ENCODE assay signal across 8 cellular contexts in genomic region chr1:65421341-65422174, GRCh38. TPM values are rescaled to one million over a fixed set of nuclear protein-coding genes. Genes with fewer than 3 reads are reported as not detected.
DNase-seq lines count a peak whose midpoint lies in the region; FAIRE-seq and TF ChIP-seq lines count a peak whose summit lies in the region.

No MANE protein-coding gene starts in this region.

- H3K4me3 ChIP-seq in epithelial cell of esophagus (ENCODE audit: low read length) (peak overlapping the region; percentile 78), prostate gland (peak overlapping the region; percentile 81 to 84)

- peaks cover 3 to 7% of the 10 kb centered on the region in 2 donors for H3K36me3 ChIP-seq in prostate gland

- TF ChIP-seq CTCF in epithelial cell of esophagus (IDR thresholded peaks at IDR 0.05; ENCODE audit: insufficient read depth, low read depth, low read length, missing control alignments) = no peak
- no peak for TF ChIP-seq CTCF in prostate gland (IDR thresholded peaks at IDR 0.05)
- no peak for TF ChIP-seq CTCF in mesothelial cell of epicardium (IDR thresholded peaks at IDR 0.05; ENCODE audit: unreplicated experiment)

- H3K4me1 Mint-ChIP-seq in mesothelial cell of epicardium = peaks cover 31% of the 10 kb centered on the region

- peaks cover 19% of the 10 kb centered on the region for H3K36me3 Mint-ChIP-seq in mesothelial cell of epicardium

- WGBS in prostate gland = 9% methylated on average over 14 of the region's 14 CpGs

- H3K27ac ChIP-seq in prostate gland = peak overlapping the region; percentile 94 to 97

- FAIRE-seq in RCC 7860 (lab: Jason Lieb, UNC) = no peak

- H3K27me3 ChIP-seq in prostate gland (replicated peaks; ENCODE audit: insufficient read depth) = no peaks in the 10 kb centered on the region

- H3K27me3 Mint-ChIP-seq in mesothelial cell of epicardium (ENCODE audit: low read depth) = no peaks in the 10 kb centered on the region

- no peak for TF ChIP-seq POLR2A in prostate gland (IDR thresholded peaks at IDR 0.05)

- no peaks in the 10 kb centered on the region for H3K9me3 Mint-ChIP-seq in mesothelial cell of epicardium

- H3K27ac Mint-ChIP-seq in mesothelial cell of epicardium = no peak overlapping the region

- H3K9me3 ChIP-seq in prostate gland = no peaks in the 10 kb centered on the region

- peak; percentile 63 for DNase-seq in GF-D8 (lab: John Stamatoyannopoulos, UW)
- DNase-seq in NOMO-1 treated with dmso at 0.1 percent for 144 hours (lab: John Stamatoyannopoulos, UW; ENCODE audit: unreplicated experiment) = peak; percentile 28
- DNase-seq in epithelial cell of esophagus (ENCODE audit: low read depth) = no peak
- no peak for DNase-seq in prostate gland (ENCODE audit: low spot score)
- DNase-seq in RCC 7860 (ENCODE audit: low spot score) = no peak
- DNase-seq in NCI-H1048 (lab: John Stamatoyannopoulos, UW) = no peak
- no peak for DNase-seq in mesothelial cell of epicardium (ENCODE audit: low spot score in 2 of 2, unreplicated experiment in 2 of 2)
- DNase-seq in activated CD4-positive, alpha-beta T cell treated with anti-CD3 and anti-CD28 coated beads for 1 hour = no peak

- intact Hi-C loops in prostate gland (cut with DNase I) = loop anchor here (10.0 kb wide), 1 partner anchor 357 kb away; no protein-coding TSS in a partner anchor

- H3K4me1 ChIP-seq in prostate gland (replicated peaks) = no peaks in the 10 kb centered on the region

- no peak overlapping the region for H3K4me3 Mint-ChIP-seq in mesothelial cell of epicardium

RNA-seq across cellular contexts. Expression of gene LEPR, which starts 1.1 kb away (rescaled TPM):
- total RNA-seq in prostate gland (10 to 100 TPM in 1 of 2 donors, 1 to 10 TPM in 1; 5.6 to 13.9 TPM), mesothelial cell of epicardium (4.3 to 5.0 TPM (median 4.7 TPM) in 3 replicates)

RNA-seq across cellular contexts. Expression of gene LEPROT, which starts 1.1 kb away (rescaled TPM):
- total RNA-seq in prostate gland (10 to 100 TPM; 39.5 to 64.2 TPM), mesothelial cell of epicardium (65.7 to 71.1 TPM (median 69.6 TPM) in 3 replicates)

Comparison
In these comparisons a context has a peak if more than half of its experiments do, and no peak if none do; other contexts are left out.
1. DNase-seq: peak in GF-D8 (single experiment) and NOMO-1 treated with dmso at 0.1 percent for 144 hours (single experiment); none in epithelial cell of esophagus (single experiment), prostate gland (single experiment), RCC 7860 (single experiment), NCI-H1048 (single experiment), mesothelial cell of epicardium (0 of 2) and activated CD4-positive, alpha-beta T cell treated with anti-CD3 and anti-CD28 coated beads for 1 hour (single experiment).